Comparison of ENCODE assay signal across 32 cellular contexts in genomic region chrX:47047989-47048388, GRCh38. TPM values are rescaled to one million over a fixed set of nuclear protein-coding genes. Genes with fewer than 3 reads are reported as not detected.
A peak's percentile ranks its signal among the peaks of the same experiment; 100 is the strongest.
DNase-seq lines count a peak whose midpoint lies in the region; ATAC-seq, FAIRE-seq and TF ChIP-seq lines count a peak whose summit lies in the region.
"Had no signal": no experiment of that assay in that cellular context is flagged by ENCODE, and none has a peak within 500 bp of the region (broad histone marks: within the 10 kb centered on the region; RNA-seq: fewer than 3 reads in every experiment).

No MANE protein-coding gene starts in this region.

- no peaks in the 10 kb centered on the region for H3K9me3 ChIP-seq in Caco-2
- H3K9me3 ChIP-seq in HepG2 (ENCODE audit: low read length) = no peaks in the 10 kb centered on the region
- H3K9me3 ChIP-seq: left ventricle myocardium inferior, MG63, testis, uterus had no signal

- H3K27me3 ChIP-seq in Caco-2 (replicated peaks; ENCODE audit: control insufficient read depth, insufficient read depth, low read length) = no peaks in the 10 kb centered on the region
- no peaks in the 10 kb centered on the region for H3K27me3 ChIP-seq in HepG2 (ENCODE audit: control insufficient read depth in 1 of 2, insufficient read depth in 2 of 2, low read length in 2 of 2)
- H3K27me3 ChIP-seq: BLaER1 treated with 17β-estradiol and CSF1 and Interleukin-3, amounts not matched to agents 10 nM and 100 nM; MG63; testis; uterus had no signal

- in situ Hi-C loops in SK-MEL-5 (cut with HindIII; ENCODE audit: low pct_unique_long_range_greater_than_20kb, low sequenced_read_pairs) (no loop called here), HepG2 (cut with HindIII; ENCODE audit: extremely low pct_ligation_motif_present, low pct_unique_long_range_greater_than_20kb) (no loop called here)

- intact Hi-C loops in Caco-2 (cut with micrococcal nuclease; ENCODE audit: unreplicated experiment) = loop anchor here (1.0 kb wide), 3 partner anchors 13 to 45 kb away; partner anchors contain the start of gene RGN
- intact Hi-C loops in HepG2 (cut with micrococcal nuclease; ENCODE audit: unreplicated experiment) = no loop called here

- H3K27ac ChIP-seq in HepG2 (ENCODE audit: extremely low read length, insufficient read depth, low read length) = no peak overlapping the region
- H3K27ac ChIP-seq: BLaER1 treated with 17β-estradiol and CSF1 and Interleukin-3, amounts not matched to agents 10 nM and 100 nM; breast epithelium; heart right ventricle; left ventricle myocardium inferior; testis; uterus had no signal

- H3K4me3 Mint-ChIP-seq in Caco-2 (ENCODE audit: unreplicated experiment) = peak overlapping the region; percentile 43
- H3K4me3 Mint-ChIP-seq in activated CD8-positive, alpha-beta memory T cell treated with anti-CD3 and anti-CD28 coated beads, Interleukin-2, amount 10 ng/mL, durations not matched to agents 7 days and 5 days = no peak overlapping the region
- H3K4me3 Mint-ChIP-seq: dendritic cell treated with granulocyte-macrophage colony-stimulating factor and Interleukin-4, amounts not matched to agents 40 ng/mL and 50 ng/mL, for 4 days; immature natural killer cell; naive thymus-derived CD8-positive, alpha-beta T cell had no signal

- peak in 1 of 2 experiments; percentile 33 for TF ChIP-seq CTCF in Caco-2 (IDR thresholded peaks at IDR 0.05; ENCODE audit: insufficient read depth in 1 of 2, low read depth in 1 of 2, low read length in 1 of 2, severe bottlenecking in 1 of 2, unreplicated experiment in 1 of 2)
- TF ChIP-seq CTCF in fibroblast of mammary gland (conservative IDR thresholded peaks at IDR 0.05; ENCODE audit: control insufficient read depth, insufficient read depth, low read depth, low read length) = no peak
- TF ChIP-seq CTCF in HepG2 (CRISPR knock-in tag; IDR thresholded peaks at IDR 0.05) = peak; percentile 26; the same call in 1 of the 2 replicates

- no peak for TF ChIP-seq POLR2A in HepG2 (IDR thresholded peaks at IDR 0.05; ENCODE audit: insufficient read depth in 1 of 2, low read depth in 2 of 2, low read length in 2 of 2)

- POLR2A ChIA-PET in Caco-2 (lab: Charles Lee) (interaction anchor here (0.6 kb wide), 1 partner anchor 30 kb away, joined by 4 read pairs; no protein-coding TSS in a partner anchor), HepG2 (lab: Yijun Ruan, JAX) (no interaction called here)

- BruUV-seq in Caco-2 (replicated peaks; lab: Mats Ljungman, UMichigan) (no TSS peak), HepG2 (replicated peaks; lab: Mats Ljungman, UMichigan) (no TSS peak)

- peaks cover 11% of the 10 kb centered on the region for H3K36me3 Mint-ChIP-seq in Caco-2 (ENCODE audit: insufficient read depth, unreplicated experiment)
- H3K36me3 Mint-ChIP-seq in activated CD8-positive, alpha-beta memory T cell treated with anti-CD3 and anti-CD28 coated beads, Interleukin-2, amount 10 ng/mL, durations not matched to agents 7 days and 5 days = peaks cover 5% of the 10 kb centered on the region

- H3K4me1 Mint-ChIP-seq in Caco-2 (ENCODE audit: low read depth, unreplicated experiment) = peaks cover 8% of the 10 kb centered on the region
- H3K4me1 Mint-ChIP-seq in activated CD8-positive, alpha-beta memory T cell treated with anti-CD3 and anti-CD28 coated beads, Interleukin-2, amount 10 ng/mL, durations not matched to agents 7 days and 5 days = no peaks in the 10 kb centered on the region
- H3K4me1 Mint-ChIP-seq: immature natural killer cell; naive thymus-derived CD8-positive, alpha-beta T cell had no signal

- TF ChIP-seq EP300 in HepG2 (IDR thresholded peaks at IDR 0.05; ENCODE audit: low read depth in 2 of 2, low read length in 2 of 2) (no peak), HepG2 (CRISPR knock-in tag; IDR thresholded peaks at IDR 0.05; ENCODE audit: borderline replicate concordance) (no peak)

- H3K36me3 ChIP-seq in Caco-2 (ENCODE audit: control insufficient read depth, insufficient read depth, low read length) = no peaks in the 10 kb centered on the region
- no peaks in the 10 kb centered on the region for H3K36me3 ChIP-seq in HepG2 (replicated peaks in 1 of 2; ENCODE audit: control insufficient read depth in 1 of 2, insufficient read depth in 2 of 2, low read length in 2 of 2)
- H3K36me3 ChIP-seq: breast epithelium, heart right ventricle, left ventricle myocardium inferior, MG63, uterus had no signal

- no peak for FAIRE-seq in HepG2 (lab: Jason Lieb, UNC)

- TF ChIP-seq RAD21 in HepG2 (CRISPR knock-in tag; IDR thresholded peaks at IDR 0.05) = no peak

- DNase-seq in Caco-2 (peak; percentile 74 to 82), SK-MEL-5 (ENCODE audit: low read depth, low spot score) (peak; percentile 27), fibroblast of mammary gland (ENCODE audit: low read depth) (peak; percentile 13), HepG2 (ENCODE audit: low spot score) (no peak), NCI-H146 (lab: John Stamatoyannopoulos, UW) (no peak), EL (no peak)
- DNase-seq in activated CD8-positive, alpha-beta memory T cell treated with anti-CD3 and anti-CD28 coated beads, Interleukin-2, amount 10 ng/mL, durations not matched to agents 7 days and 5 days = no peak
- DNase-seq: activated CD4-positive, alpha-beta T cell treated with anti-CD3 and anti-CD28 coated beads, Interleukin-2, amount 50 U/mL, for 48 hours; activated CD4-positive, CD25-positive, alpha-beta regulatory T cell; heart right ventricle; immature natural killer cell; KBM-7; left ventricle myocardium inferior; MG63; midbrain; naive thymus-derived CD8-positive, alpha-beta T cell; NCI-H2081 treated with DMSO at 0.1 percent for 48 hours; OCI-M1; Right ventricle myocardium superior; stimulated activated CD4-positive, alpha-beta T cell treated with anti-CD3 and anti-CD28 coated beads, Interleukin-12 subunit alpha, Interleukin-12 subunit beta, amount 100 ng/mL, for 4 hours; stimulated activated CD4-positive, alpha-beta T cell treated with anti-CD3 and anti-CD28 coated beads, Interleukin-4, amount 100 ng/mL, for 4 hours; stimulated activated naive CD4-positive, alpha-beta T cell treated with Interleukin-2 at 50 U/mL for 16 hours; SW 1271; T1000; testis; uterus had no signal

- H3K79me2 ChIP-seq in HepG2 (ENCODE audit: insufficient read depth, low read length) = no peaks in the 10 kb centered on the region

- CTCF ChIA-PET in Caco-2 (lab: Charles Lee) (interaction anchor here (0.5 to 1.6 kb wide), 4 partner anchors 11 to 1979 kb away, joined by 3 to 12 read pairs (median 4); no protein-coding TSS in a partner anchor), HepG2 (lab: Yijun Ruan, JAX; ENCODE audit: low intra/inter-chr PET ratio, low total read pairs) (interaction anchor here (1.1 kb wide), 1 partner anchor 45 kb away, joined by 4 read pairs; no protein-coding TSS in a partner anchor)
- CTCF ChIA-PET in activated CD8-positive, alpha-beta memory T cell treated with anti-CD3 and anti-CD28 coated beads, Interleukin-2, amount 10 ng/mL, durations not matched to agents 7 days and 5 days (lab: Charles Lee) = no interaction called here

- ATAC-seq in HepG2 = no peak; the same call in 2 of the 3 replicates
- no peak for ATAC-seq in HG03354 (IDR thresholded peaks at IDR 0.05; ENCODE audit: poor library complexity, severe bottlenecking, unreplicated experiment)
- no peak for ATAC-seq in activated CD8-positive, alpha-beta memory T cell treated with anti-CD3 and anti-CD28 coated beads, Interleukin-2, amount 10 ng/mL, durations not matched to agents 7 days and 5 days
- ATAC-seq: heart right ventricle; naive thymus-derived CD8-positive, alpha-beta T cell had no signal

- peaks cover 11% of the 10 kb centered on the region for H3K4me1 ChIP-seq in Caco-2
- peaks cover 8% of the 10 kb centered on the region; the same call in 1 of the 2 replicates for H3K4me1 ChIP-seq in HepG2 (ENCODE audit: insufficient read depth, low read length)
- H3K4me1 ChIP-seq: BLaER1 treated with 17β-estradiol and CSF1 and Interleukin-3, amounts not matched to agents 10 nM and 100 nM; breast epithelium; heart right ventricle; left ventricle myocardium inferior; testis; uterus had no signal

- H3K9ac ChIP-seq in HepG2 (ENCODE audit: insufficient read depth, low read depth, low read length) = no peak overlapping the region
- H3K9ac ChIP-seq: BLaER1 treated with 17β-estradiol and CSF1 and Interleukin-3, amounts not matched to agents 10 nM and 100 nM had no signal

- WGBS in HepG2 (ENCODE audit: low lambda C conversion rate) = 94% methylated on average over 1 of the region's 5 CpGs

- H3K27me3 Mint-ChIP-seq in Caco-2 (ENCODE audit: insufficient read depth, unreplicated experiment) = no peaks in the 10 kb centered on the region
- H3K27me3 Mint-ChIP-seq in activated CD8-positive, alpha-beta memory T cell treated with anti-CD3 and anti-CD28 coated beads, Interleukin-2, amount 10 ng/mL, durations not matched to agents 7 days and 5 days = peaks cover 6% of the 10 kb centered on the region
- H3K27me3 Mint-ChIP-seq: dendritic cell treated with granulocyte-macrophage colony-stimulating factor and Interleukin-4, amounts not matched to agents 40 ng/mL and 50 ng/mL, for 4 days had no signal

- no peak overlapping the region for H2AFZ ChIP-seq in HepG2 (ENCODE audit: low read length)

- no peaks in the 10 kb centered on the region for H4K20me1 ChIP-seq in HepG2 (ENCODE audit: insufficient read depth, low read length)
- H4K20me1 ChIP-seq: BLaER1 treated with 17β-estradiol and CSF1 and Interleukin-3, amounts not matched to agents 10 nM and 100 nM had no signal

- no peaks in the 10 kb centered on the region for H3K9me3 Mint-ChIP-seq in Caco-2 (ENCODE audit: unreplicated experiment)
- peaks cover 4% of the 10 kb centered on the region for H3K9me3 Mint-ChIP-seq in activated CD8-positive, alpha-beta memory T cell treated with anti-CD3 and anti-CD28 coated beads, Interleukin-2, amount 10 ng/mL, durations not matched to agents 7 days and 5 days (ENCODE audit: low read depth)

- H3K4me2 ChIP-seq in HepG2 (ENCODE audit: low read depth, low read length) = no peak overlapping the region
- H3K4me2 ChIP-seq: BLaER1 treated with 17β-estradiol and CSF1 and Interleukin-3, amounts not matched to agents 10 nM and 100 nM had no signal

- H3K4me3 ChIP-seq in Caco-2 (ENCODE audit: low read depth, low read length) (no peak overlapping the region), fibroblast of mammary gland (ENCODE audit: control insufficient read depth, low read depth, low read length) (no peak overlapping the region), HepG2 (replicated peaks in 1 of 3; ENCODE audit: insufficient read depth in 1 of 3, low read depth in 2 of 3, low read length in 3 of 3) (no peak overlapping the region)
- H3K4me3 ChIP-seq: BLaER1 treated with 17β-estradiol and CSF1 and Interleukin-3, amounts not matched to agents 10 nM and 100 nM; breast epithelium; heart right ventricle; left ventricle myocardium inferior; MG63; testis; uterus had no signal

- H3K27ac Mint-ChIP-seq in Caco-2 (ENCODE audit: unreplicated experiment) = no peak overlapping the region
- H3K27ac Mint-ChIP-seq in activated CD8-positive, alpha-beta memory T cell treated with anti-CD3 and anti-CD28 coated beads, Interleukin-2, amount 10 ng/mL, durations not matched to agents 7 days and 5 days = no peak overlapping the region
- H3K27ac Mint-ChIP-seq: dendritic cell treated with granulocyte-macrophage colony-stimulating factor and Interleukin-4, amounts not matched to agents 40 ng/mL and 50 ng/mL, for 4 days; immature natural killer cell; naive thymus-derived CD8-positive, alpha-beta T cell had no signal

RNA-seq across cellular contexts. Expression of gene RGN, which starts 30.3 kb away (rescaled TPM):
- 32.9 and 36.2 TPM in 2 replicates for total RNA-seq in Caco-2 (2022)
- 0.29 TPM in 2 replicates for total RNA-seq in SK-MEL-5 (2014; rRNA removed; shearing (Covaris generic))
- polyA plus RNA-seq in SK-MEL-5 (2015; cell fraction: cytosol; rRNA removed) = 2.3 TPM in 1 of 2 replicates, not detected in the other
- polyA plus RNA-seq in SK-MEL-5 (2015; cell fraction: nucleus; rRNA removed) = not detected in 2 replicates
- 74.4 and 76.6 TPM in 2 replicates for total RNA-seq in HepG2 (2016; rRNA removed; fragmentation: Illumina TruSeq; extraction: Trizol)
- total RNA-seq in HepG2 (2016; cell fraction: cytosol; rRNA removed; fragmentation: Illumina TruSeq; extraction: Trizol; ENCODE audit: low read depth) = 27.5 and 29.9 TPM in 2 replicates
- total RNA-seq in HepG2 (2016; cell fraction: insoluble cytoplasmic fraction; rRNA removed; fragmentation: Illumina TruSeq; extraction: Trizol) = 75.2 and 81.2 TPM in 2 replicates
- total RNA-seq in HepG2 (2016; cell fraction: membrane; rRNA removed; fragmentation: Illumina TruSeq; extraction: Trizol) = 43.9 and 52.1 TPM in 2 replicates
- 32.9 and 41.3 TPM in 2 replicates for total RNA-seq in HepG2 (2016; cell fraction: nucleus; rRNA removed; fragmentation: Illumina TruSeq; extraction: Trizol)
- 19.6 and 22.5 TPM in 2 replicates for polyA plus RNA-seq in HepG2 (2011; rRNA removed)
- 15.8 and 21.6 TPM in 2 replicates for polyA plus RNA-seq in HepG2 (2011; cell fraction: cytosol; rRNA removed)
- 10.3 and 12.8 TPM in 2 replicates for polyA plus RNA-seq in HepG2 (2011; cell fraction: nucleus; rRNA removed)
- 49.9 and 66.2 TPM in 2 replicates for polyA plus RNA-seq in HepG2 (2012)
- 23.1 and 30.2 TPM in 2 replicates for polyA plus RNA-seq in HepG2 (2016; cell fraction: cytosol; fragmentation: Illumina TruSeq; extraction: Trizol; ENCODE audit: low read depth)
- polyA plus RNA-seq in HepG2 (2016; cell fraction: insoluble cytoplasmic fraction; fragmentation: Illumina TruSeq; extraction: Trizol; ENCODE audit: low read depth) = 66.9 and 75.7 TPM in 2 replicates
- polyA plus RNA-seq in HepG2 (2016; cell fraction: membrane; fragmentation: Illumina TruSeq; extraction: Trizol; ENCODE audit: low read depth) = 30.1 and 37.0 TPM in 2 replicates
- polyA plus RNA-seq in HepG2 (2016; cell fraction: nucleus; fragmentation: Illumina TruSeq; extraction: Trizol; ENCODE audit: insufficient read depth, low read depth) = 47.7 and 61.6 TPM in 2 replicates
- 0.23 and 11.7 TPM in 2 replicates for polyA minus RNA-seq in HepG2 (2011; rRNA and poly(A)+ RNA removed; ENCODE audit: low replicate concordance)
- 10.6 and 12.0 TPM in 2 replicates for polyA minus RNA-seq in HepG2 (2011; cell fraction: cytosol; rRNA and poly(A)+ RNA removed)
- polyA minus RNA-seq in HepG2 (2011; cell fraction: nucleus; rRNA and poly(A)+ RNA removed) = 17.1 and 24.1 TPM in 2 replicates
- not detected for total RNA-seq in activated CD8-positive, alpha-beta memory T cell treated with anti-CD3 and anti-CD28 coated beads, Interleukin-2, amount 10 ng/mL, durations not matched to agents 7 days and 5 days
- total RNA-seq: Daoy; naive thymus-derived CD8-positive, alpha-beta T cell; osteocyte had no signal
- polyA plus RNA-seq: immature natural killer cell; naive thymus-derived CD8-positive, alpha-beta T cell had no signal

Comparison
In these comparisons a context has a peak if more than half of its experiments do, and no peak if none do; other contexts are left out.
1. DNase-seq: peak in Caco-2 (2 of 2), SK-MEL-5 (single experiment) and fibroblast of mammary gland (single experiment); none in HepG2 (single experiment), NCI-H146 (single experiment), EL (single experiment) and activated CD8-positive, alpha-beta memory T cell treated with anti-CD3 and anti-CD28 coated beads, Interleukin-2, amount 10 ng/mL, durations not matched to agents 7 days and 5 days (single experiment).
2. RNA of gene RGN, which starts 30.3 kb away (total RNA-seq): 27.5 to 81.2 TPM in HepG2 and 32.9 to 36.2 TPM in Caco-2; 0.29 TPM in SK-MEL-5 and not detected in activated CD8-positive, alpha-beta memory T cell treated with anti-CD3 and anti-CD28 coated beads, Interleukin-2, amount 10 ng/mL, durations not matched to agents 7 days and 5 days; every median in the first group is over 10 times any median in the second.